ENCODE assay signal across 8 cellular contexts in genomic region chr11:95923441-95923729, GRCh38.
A peak's percentile ranks its signal among the peaks of the same experiment; 100 is the strongest.
DNase-seq lines count a peak whose midpoint lies in the region; ATAC-seq lines count a peak whose summit lies in the region.

No MANE protein-coding gene starts in this region.

- H3K9ac ChIP-seq in iPS-18a (ENCODE audit: low read length) (peak overlapping the region; percentile 83), subcutaneous abdominal adipose tissue (ENCODE audit: low read length in 5 of 5) (peak overlapping the region; percentile 91 to 98 (median 96))

- no peaks in the 10 kb centered on the region for H3K9me3 Mint-ChIP-seq in activated T-cell treated with anti-CD3 and anti-CD28 coated beads, Interleukin-2, amount 50 U/mL, for 24 hours

- peak; percentile 16 to 31 for DNase-seq in activated CD4-positive, alpha-beta T cell treated with anti-CD3 and anti-CD28 coated beads for 4 hours
- DNase-seq in activated CD4-positive, alpha-beta T cell treated with anti-CD3 and anti-CD28 coated beads, Interleukin-2, amount 50 U/mL, for 1 hour, result no peak
- DNase-seq in activated T-cell treated with anti-CD3 and anti-CD28 coated beads, Interleukin-2, amount 50 U/mL, for 24 hours, result no peak
- no peak for DNase-seq in activated effector memory CD4-positive, alpha-beta T cell treated with anti-CD3 and anti-CD28 coated beads, Interleukin-2, amount 50 U/mL, for 16 hours
- DNase-seq in NCI-H1048 (lab: John Stamatoyannopoulos, UW), result no peak

- ATAC-seq in HG03108 (IDR thresholded peaks at IDR 0.05; ENCODE audit: unreplicated experiment), result no peak

- H3K27ac ChIP-seq in iPS-18a (ENCODE audit: low read length) (peak overlapping the region; percentile 94), subcutaneous abdominal adipose tissue (ENCODE audit: low read depth, low read length) (peak overlapping the region; percentile 99)

- H3K9me3 ChIP-seq in iPS-18a (ENCODE audit: control insufficient read depth, low read depth, low read length), result no peaks in the 10 kb centered on the region
- H3K9me3 ChIP-seq in subcutaneous abdominal adipose tissue (ENCODE audit: control insufficient read depth in 5 of 5, low read length in 5 of 5), result peaks cover 0 to 3% (median 0%) of the 10 kb centered on the region in 5 donors

- peaks cover 19% of the 10 kb centered on the region for H3K36me3 Mint-ChIP-seq in activated T-cell treated with anti-CD3 and anti-CD28 coated beads, Interleukin-2, amount 50 U/mL, for 24 hours (ENCODE audit: low read depth)

- H3K4me1 ChIP-seq in iPS-18a (ENCODE audit: control insufficient read depth, low read depth, low read length) (peaks cover 12% of the 10 kb centered on the region), subcutaneous abdominal adipose tissue (ENCODE audit: control insufficient read depth in 5 of 5, insufficient read depth in 5 of 5, low read length in 5 of 5) (peaks cover 2 to 33% (median 23%) of the 10 kb centered on the region in 5 donors)

- H3K27me3 ChIP-seq in iPS-18a (ENCODE audit: control insufficient read depth, insufficient read depth, low read length), result no peaks in the 10 kb centered on the region
- H3K27me3 ChIP-seq in subcutaneous abdominal adipose tissue (ENCODE audit: control insufficient read depth in 5 of 5, insufficient read depth in 4 of 5, low read length in 5 of 5), result no peaks in the 10 kb centered on the region

- H3K4me3 ChIP-seq in iPS-18a (ENCODE audit: low read length), result peak overlapping the region; percentile 92
- peak overlapping the region; percentile 81 to 95 (median 86) for H3K4me3 ChIP-seq in subcutaneous abdominal adipose tissue (ENCODE audit: low read depth in 1 of 5, low read length in 5 of 5)

- no peaks in the 10 kb centered on the region for H3K27me3 Mint-ChIP-seq in activated T-cell treated with anti-CD3 and anti-CD28 coated beads, Interleukin-2, amount 50 U/mL, for 24 hours

- H3K4me3 Mint-ChIP-seq in activated T-cell treated with anti-CD3 and anti-CD28 coated beads, Interleukin-2, amount 50 U/mL, for 24 hours, result peak overlapping the region; percentile 97

- H3K27ac Mint-ChIP-seq in activated T-cell treated with anti-CD3 and anti-CD28 coated beads, Interleukin-2, amount 50 U/mL, for 24 hours, result peak overlapping the region; percentile 99

- H3K36me3 ChIP-seq in iPS-18a (ENCODE audit: control insufficient read depth, low read depth, low read length) (no peaks in the 10 kb centered on the region), subcutaneous abdominal adipose tissue (ENCODE audit: control insufficient read depth in 5 of 5, insufficient read depth in 5 of 5, low read length in 5 of 5) (no peaks in the 10 kb centered on the region)

- H3K4me1 Mint-ChIP-seq in activated T-cell treated with anti-CD3 and anti-CD28 coated beads, Interleukin-2, amount 50 U/mL, for 24 hours (ENCODE audit: low read depth), result peaks cover 37% of the 10 kb centered on the region

Comparison
In these comparisons a context has a peak if more than half of its experiments do, and no peak if none do; other contexts are left out.
1. DNase-seq: peak in activated CD4-positive, alpha-beta T cell treated with anti-CD3 and anti-CD28 coated beads for 4 hours (2 of 2); none in activated CD4-positive, alpha-beta T cell treated with anti-CD3 and anti-CD28 coated beads, Interleukin-2, amount 50 U/mL, for 1 hour (single experiment), activated T-cell treated with anti-CD3 and anti-CD28 coated beads, Interleukin-2, amount 50 U/mL, for 24 hours (single experiment), activated effector memory CD4-positive, alpha-beta T cell treated with anti-CD3 and anti-CD28 coated beads, Interleukin-2, amount 50 U/mL, for 16 hours (single experiment) and NCI-H1048 (single experiment).